26 cellular contexts compared by ENCODE assay signal in genomic region chr11:31417816-31418215, GRCh38. TPM values are rescaled to one million over a fixed set of nuclear protein-coding genes. Genes with fewer than 3 reads are reported as not detected.
"Had no signal": no experiment of that assay in that cellular context is flagged by ENCODE, and none has a peak within 500 bp of the region (broad histone marks: within the 10 kb centered on the region; RNA-seq: fewer than 3 reads in every experiment).

No MANE protein-coding gene starts in this region.

- H3K4me1 ChIP-seq: left lung, right atrium auricular region, spleen, suprapubic skin, tibial artery, upper lobe of right lung had no signal

- H3K27ac Mint-ChIP-seq: mesothelial cell of epicardium; naive B cell; natural killer cell; nephron progenitor cell; progenitor cell of endocrine pancreas; stimulated activated effector memory CD8-positive, alpha-beta T cell treated with anti-CD3 and anti-CD28 coated beads, Interleukin-12 subunit alpha, Interleukin-12 subunit beta, amount 100 ng/mL, for 72 hours; stimulated activated naive CD8-positive, alpha-beta T cell treated with anti-CD3 and anti-CD28 coated beads, Interleukin-15, Interleukin-2, amounts not matched to agents 100 ng/mL and 50 ng/mL, for 24 hours had no signal

- H3K36me3 ChIP-seq: left lung, ovary, right atrium auricular region, thoracic aorta, tibial artery had no signal

- H3K36me3 Mint-ChIP-seq: naive B cell; natural killer cell; stimulated activated effector memory CD8-positive, alpha-beta T cell treated with anti-CD3 and anti-CD28 coated beads, Interleukin-12 subunit alpha, Interleukin-12 subunit beta, amount 100 ng/mL, for 72 hours had no signal

- H3K9me3 ChIP-seq: left lung, ovary, right atrium auricular region, spleen, suprapubic skin, thoracic aorta, tibial artery, upper lobe of right lung had no signal

- H3K4me1 Mint-ChIP-seq: naive B cell; natural killer cell; stimulated activated effector memory CD8-positive, alpha-beta T cell treated with anti-CD3 and anti-CD28 coated beads, Interleukin-12 subunit alpha, Interleukin-12 subunit beta, amount 100 ng/mL, for 72 hours had no signal

- H3K4me3 Mint-ChIP-seq: mesothelial cell of epicardium; naive B cell; natural killer cell; nephron progenitor cell; stimulated activated effector memory CD8-positive, alpha-beta T cell treated with anti-CD3 and anti-CD28 coated beads, Interleukin-12 subunit alpha, Interleukin-12 subunit beta, amount 100 ng/mL, for 72 hours; stimulated activated naive CD8-positive, alpha-beta T cell treated with anti-CD3 and anti-CD28 coated beads, Interleukin-15, Interleukin-2, amounts not matched to agents 100 ng/mL and 50 ng/mL, for 24 hours had no signal

- H3K4me3 ChIP-seq: left lung, lung, ovary, right atrium auricular region, spleen, suprapubic skin, thoracic aorta, tibial artery, upper lobe of right lung had no signal

- H3K27ac ChIP-seq: left lung, ovary, right atrium auricular region, spleen, suprapubic skin, thoracic aorta, tibial artery, upper lobe of right lung had no signal

- H3K27me3 ChIP-seq: left lung, ovary, right atrium auricular region, spleen, suprapubic skin, tibial artery, upper lobe of right lung had no signal

- DNase-seq: hypothalamus; kidney; left colon; left lung; mesendoderm; naive B cell; natural killer cell; nephron progenitor cell; ovary; small intestine; spleen; stimulated activated CD4-positive, alpha-beta T cell treated with anti-CD3 and anti-CD28 coated beads, Interleukin-4, amount 100 ng/mL, for 24 hours; stimulated activated naive CD4-positive, alpha-beta T cell; tibial artery; trophoblast cell; upper lobe of right lung had no signal

- H3K27me3 Mint-ChIP-seq: naive B cell; progenitor cell of endocrine pancreas; stimulated activated naive CD8-positive, alpha-beta T cell treated with anti-CD3 and anti-CD28 coated beads, Interleukin-15, Interleukin-2, amounts not matched to agents 100 ng/mL and 50 ng/mL, for 24 hours had no signal

- H3K9me3 Mint-ChIP-seq: mesothelial cell of epicardium; naive B cell; natural killer cell; nephron progenitor cell; stimulated activated effector memory CD8-positive, alpha-beta T cell treated with anti-CD3 and anti-CD28 coated beads, Interleukin-12 subunit alpha, Interleukin-12 subunit beta, amount 100 ng/mL, for 72 hours; stimulated activated naive CD8-positive, alpha-beta T cell treated with anti-CD3 and anti-CD28 coated beads, Interleukin-15, Interleukin-2, amounts not matched to agents 100 ng/mL and 50 ng/mL, for 24 hours had no signal

- FAIRE-seq: kidney, small intestine, urothelium cell line had no signal

- ATAC-seq: left colon; left lung; natural killer cell; sciatic nerve; stimulated activated effector memory CD8-positive, alpha-beta T cell treated with anti-CD3 and anti-CD28 coated beads, Interleukin-12 subunit alpha, Interleukin-12 subunit beta, amount 100 ng/mL, for 72 hours; upper lobe of right lung had no signal

RNA-seq across cellular contexts. Expression of gene DCDC1, which starts 48.3 kb away (rescaled TPM):
- total RNA-seq: left colon, natural killer cell, thoracic aorta had no signal
- polyA plus RNA-seq: small intestine had no signal
